In the genomic region with DNA sequence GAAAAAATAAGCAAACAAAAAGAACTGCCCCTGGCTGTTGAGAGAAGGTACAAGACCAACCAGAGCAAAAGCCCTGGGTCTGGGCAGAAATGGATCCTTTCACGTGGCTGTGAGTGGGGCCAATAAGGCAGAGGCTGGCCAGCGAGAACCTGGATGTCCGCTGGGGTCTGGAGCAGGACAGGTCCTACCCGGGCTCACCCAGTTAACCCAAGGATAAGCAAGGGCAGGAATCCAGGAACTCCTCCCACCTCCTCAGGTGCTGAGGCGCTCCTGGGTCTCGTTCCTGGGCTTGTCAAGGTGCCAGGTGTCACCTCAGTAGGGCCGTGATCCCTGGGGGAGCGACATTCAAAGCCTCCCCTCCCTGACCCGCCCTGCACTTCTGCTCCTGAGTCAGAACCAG, we compare ENCODE assay signal across 1 cellular context.
TF ChIP-seq lines count a peak whose summit lies in the region.

No MANE protein-coding gene starts in this region.

TF ChIP-seq in SK-N-SH, 30 proteins besides CTCF, POLR2A, EP300 and RAD21:
- TF ChIP-seq EZH2phosphoT487 (IDR thresholded peaks at IDR 0.05; ENCODE audit: borderline replicate concordance, low read depth) (no peak), YY1 (IDR thresholded peaks at IDR 0.05; ENCODE audit: low read depth) (no peak), GATA2 (CRISPR knock-in tag; IDR thresholded peaks at IDR 0.05) (no peak), FOXJ3 (CRISPR knock-in tag; IDR thresholded peaks at IDR 0.05) (no peak), JUND (IDR thresholded peaks at IDR 0.05) (no peak)
- TF ChIP-seq, protein P1, sequence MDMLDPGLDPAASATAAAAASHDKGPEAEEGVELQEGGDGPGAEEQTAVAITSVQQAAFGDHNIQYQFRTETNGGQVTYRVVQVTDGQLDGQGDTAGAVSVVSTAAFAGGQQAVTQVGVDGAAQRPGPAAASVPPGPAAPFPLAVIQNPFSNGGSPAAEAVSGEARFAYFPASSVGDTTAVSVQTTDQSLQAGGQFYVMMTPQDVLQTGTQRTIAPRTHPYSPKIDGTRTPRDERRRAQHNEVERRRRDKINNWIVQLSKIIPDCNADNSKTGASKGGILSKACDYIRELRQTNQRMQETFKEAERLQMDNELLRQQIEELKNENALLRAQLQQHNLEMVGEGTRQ (IDR thresholded peaks at IDR 0.05; ENCODE audit: borderline replicate concordance, low read depth, low read length) = no peak
- TF ChIP-seq, protein P2, sequence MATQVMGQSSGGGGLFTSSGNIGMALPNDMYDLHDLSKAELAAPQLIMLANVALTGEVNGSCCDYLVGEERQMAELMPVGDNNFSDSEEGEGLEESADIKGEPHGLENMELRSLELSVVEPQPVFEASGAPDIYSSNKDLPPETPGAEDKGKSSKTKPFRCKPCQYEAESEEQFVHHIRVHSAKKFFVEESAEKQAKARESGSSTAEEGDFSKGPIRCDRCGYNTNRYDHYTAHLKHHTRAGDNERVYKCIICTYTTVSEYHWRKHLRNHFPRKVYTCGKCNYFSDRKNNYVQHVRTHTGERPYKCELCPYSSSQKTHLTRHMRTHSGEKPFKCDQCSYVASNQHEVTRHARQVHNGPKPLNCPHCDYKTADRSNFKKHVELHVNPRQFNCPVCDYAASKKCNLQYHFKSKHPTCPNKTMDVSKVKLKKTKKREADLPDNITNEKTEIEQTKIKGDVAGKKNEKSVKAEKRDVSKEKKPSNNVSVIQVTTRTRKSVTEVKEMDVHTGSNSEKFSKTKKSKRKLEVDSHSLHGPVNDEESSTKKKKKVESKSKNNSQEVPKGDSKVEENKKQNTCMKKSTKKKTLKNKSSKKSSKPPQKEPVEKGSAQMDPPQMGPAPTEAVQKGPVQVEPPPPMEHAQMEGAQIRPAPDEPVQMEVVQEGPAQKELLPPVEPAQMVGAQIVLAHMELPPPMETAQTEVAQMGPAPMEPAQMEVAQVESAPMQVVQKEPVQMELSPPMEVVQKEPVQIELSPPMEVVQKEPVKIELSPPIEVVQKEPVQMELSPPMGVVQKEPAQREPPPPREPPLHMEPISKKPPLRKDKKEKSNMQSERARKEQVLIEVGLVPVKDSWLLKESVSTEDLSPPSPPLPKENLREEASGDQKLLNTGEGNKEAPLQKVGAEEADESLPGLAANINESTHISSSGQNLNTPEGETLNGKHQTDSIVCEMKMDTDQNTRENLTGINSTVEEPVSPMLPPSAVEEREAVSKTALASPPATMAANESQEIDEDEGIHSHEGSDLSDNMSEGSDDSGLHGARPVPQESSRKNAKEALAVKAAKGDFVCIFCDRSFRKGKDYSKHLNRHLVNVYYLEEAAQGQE (IDR thresholded peaks at IDR 0.05; ENCODE audit: low read depth, low read length) = no peak
